In the genomic region with DNA sequence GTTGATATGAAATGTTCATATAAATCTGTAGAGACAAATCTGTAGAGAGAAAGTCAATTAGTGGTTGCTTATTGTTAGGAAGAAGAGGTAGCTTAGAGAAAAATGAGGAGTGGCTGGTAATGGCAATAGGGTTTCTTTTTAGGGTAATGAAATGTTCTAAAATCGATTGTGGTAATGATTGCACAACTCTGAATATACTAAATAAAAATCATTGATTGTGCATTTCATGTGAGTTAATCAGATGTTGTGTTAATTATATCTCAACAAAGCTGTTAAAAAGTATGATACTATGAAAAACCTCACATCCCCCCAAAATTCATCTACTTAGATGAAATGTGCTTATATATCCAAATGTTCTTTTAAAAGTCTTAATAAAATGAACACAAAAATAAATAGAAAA, we compare ENCODE assay signal across 3 cellular contexts.
TF ChIP-seq lines count a peak whose summit lies in the region.

No MANE protein-coding gene starts in this region.

TF ChIP-seq in HepG2, 621 proteins besides CTCF, POLR2A, EP300 and RAD21:
- TF ChIP-seq MED13 (CRISPR knock-in tag; IDR thresholded peaks at IDR 0.05) (no peak), CEBPB (IDR thresholded peaks at IDR 0.05; ENCODE audit: borderline replicate concordance, low read depth, low read length) (0 out of 2 replicates have a peak, but pooled peaks have one; percentile 9), PAWR (CRISPR knock-in tag; IDR thresholded peaks at IDR 0.05; ENCODE audit: borderline replicate concordance) (no peak), ZNF121 (CRISPR knock-in tag; IDR thresholded peaks at IDR 0.05) (no peak), REXO4 (CRISPR knock-in tag; IDR thresholded peaks at IDR 0.05; ENCODE audit: borderline replicate concordance) (no peak), ZNF761 (CRISPR knock-in tag; conservative IDR thresholded peaks at IDR 0.05) (no peak), THAP8 (CRISPR knock-in tag; IDR thresholded peaks at IDR 0.05; ENCODE audit: borderline replicate concordance) (no peak), ZNF589 (CRISPR knock-in tag; conservative IDR thresholded peaks at IDR 0.05) (no peak)
- TF ChIP-seq, protein P1, sequence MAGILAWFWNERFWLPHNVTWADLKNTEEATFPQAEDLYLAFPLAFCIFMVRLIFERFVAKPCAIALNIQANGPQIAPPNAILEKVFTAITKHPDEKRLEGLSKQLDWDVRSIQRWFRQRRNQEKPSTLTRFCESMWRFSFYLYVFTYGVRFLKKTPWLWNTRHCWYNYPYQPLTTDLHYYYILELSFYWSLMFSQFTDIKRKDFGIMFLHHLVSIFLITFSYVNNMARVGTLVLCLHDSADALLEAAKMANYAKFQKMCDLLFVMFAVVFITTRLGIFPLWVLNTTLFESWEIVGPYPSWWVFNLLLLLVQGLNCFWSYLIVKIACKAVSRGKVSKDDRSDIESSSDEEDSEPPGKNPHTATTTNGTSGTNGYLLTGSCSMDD (CRISPR knock-in tag; IDR thresholded peaks at IDR 0.05), result no peak

TF ChIP-seq in IMR-90, 13 proteins besides CTCF, POLR2A, EP300 and RAD21:
- TF ChIP-seq RCOR1 (IDR thresholded peaks at IDR 0.05; ENCODE audit: insufficient replicate concordance, low read length) (no peak), SMC3 (IDR thresholded peaks at IDR 0.05; ENCODE audit: low read depth, low read length) (no peak), BHLHE40 (IDR thresholded peaks at IDR 0.05; ENCODE audit: low read depth, low read length) (no peak), CEBPB (IDR thresholded peaks at IDR 0.05; ENCODE audit: low read depth, low read length) (peak; percentile 50)
TF ChIP-seq in IMR-90: peak in this region for 1.

TF ChIP-seq in K562, 482 proteins besides CTCF, POLR2A, EP300 and RAD21:
- TF ChIP-seq EGR1 (conservative IDR thresholded peaks at IDR 0.05) (no peak), CEBPB (tag; IDR thresholded peaks at IDR 0.05) (peak; percentile 76), CEBPG (CRISPR knock-in tag; IDR thresholded peaks at IDR 0.05) (no peak), CEBPG (tag; conservative IDR thresholded peaks at IDR 0.05 in 1 of 2, IDR thresholded peaks at IDR 0.05 in 1 of 2) (peak; percentile 20 to 68; a peak in 2 of 4 replicates)
